In genomic region chr2:101699939-101700442, GRCh38 we compare ENCODE assay signal across 8 cellular contexts. TPM values are rescaled to one million over a fixed set of nuclear protein-coding genes. Genes with fewer than 3 reads are reported as not detected.
DNase-seq lines count a peak whose midpoint lies in the region; FAIRE-seq and TF ChIP-seq lines count a peak whose summit lies in the region.
"Had no signal": no experiment of that assay in that cellular context is flagged by ENCODE, and none has a peak within 500 bp of the region (broad histone marks: within the 10 kb centered on the region; RNA-seq: fewer than 3 reads in every experiment).

No MANE protein-coding gene starts in this region.

- H3K4me3 ChIP-seq in HFF-Myc (replicated peaks; ENCODE audit: low read depth, low read length) (peak overlapping the region; percentile 91), kidney (ENCODE audit: low read length in 2 of 2) (peak overlapping the region; percentile 82 to 84), suprapubic skin (peak overlapping the region; percentile 72)

- no peak for TF ChIP-seq POLR2A in suprapubic skin (IDR thresholded peaks at IDR 0.05)

- no peak for TF ChIP-seq EP300 in suprapubic skin (IDR thresholded peaks at IDR 0.05)

- intact Hi-C loops in kidney (cut with DNase I): loop anchor here (10.0 kb wide), 1 partner anchor 125 kb away; no protein-coding TSS in a partner anchor

- FAIRE-seq in kidney (lab: Jason Lieb, UNC): no peak

- peak overlapping the region in 1 of 2 donors; percentile 50 for H3K9ac ChIP-seq in kidney (ENCODE audit: low read length in 2 of 2)

- H3K36me3 ChIP-seq in kidney (ENCODE audit: control insufficient read depth in 1 of 2, insufficient read depth in 2 of 2, low read length in 2 of 2): no peaks in the 10 kb centered on the region
- H3K36me3 ChIP-seq in suprapubic skin: no peaks in the 10 kb centered on the region

- TF ChIP-seq CTCF in HFF-Myc (IDR thresholded peaks at IDR 0.05; ENCODE audit: low read depth, low read length, missing control alignments) (no peak), kidney (IDR thresholded peaks at IDR 0.05; ENCODE audit: borderline replicate concordance, extremely low read depth, insufficient read depth) (no peak), suprapubic skin (IDR thresholded peaks at IDR 0.05) (no peak)

- DNase-seq in HFF-Myc (ENCODE audit: extremely low read depth, low read depth) (no peak), kidney (no peak), suprapubic skin (ENCODE audit: low spot score in 2 of 2) (no peak), NCI-H1436 treated with DMSO at 0.1 percent for 48 hours (lab: John Stamatoyannopoulos, UW) (no peak), T1000 (lab: John Stamatoyannopoulos, UW) (no peak), middle frontal gyrus (ENCODE audit: extremely low spot score, low spot score) (no peak)
- DNase-seq: stimulated activated naive CD8-positive, alpha-beta T cell treated with anti-CD3 and anti-CD28 coated beads, Interleukin-15, Interleukin-2, amounts not matched to agents 100 U/mL and 50 U/mL, for 24 hours had no signal

- WGBS in suprapubic skin: 39% methylated on average over 8 of the region's 8 CpGs

- H3K4me1 ChIP-seq in kidney (ENCODE audit: control insufficient read depth in 1 of 2, insufficient read depth in 1 of 2, low read depth in 1 of 2, low read length in 2 of 2) (peaks cover 7 to 9% of the 10 kb centered on the region in 2 donors), suprapubic skin (peaks cover 43% of the 10 kb centered on the region)

- no peaks in the 10 kb centered on the region for H3K9me3 ChIP-seq in kidney (ENCODE audit: control insufficient read depth in 1 of 2, low read length in 2 of 2)
- H3K9me3 ChIP-seq in suprapubic skin: no peaks in the 10 kb centered on the region

- H3K27ac ChIP-seq in angular gyrus (ENCODE audit: low read depth, low read length): peak overlapping the region; percentile 34
- no peak overlapping the region for H3K27ac ChIP-seq in kidney (ENCODE audit: low read depth in 2 of 2, low read length in 2 of 2)
- peak overlapping the region; percentile 75 for H3K27ac ChIP-seq in suprapubic skin

- no peaks in the 10 kb centered on the region for H3K27me3 ChIP-seq in suprapubic skin

RNA-seq across cellular contexts. Expression of gene MAP4K4, which starts 2.5 kb away (rescaled TPM):
- total RNA-seq in kidney (62.8 TPM), suprapubic skin (10 to 100 TPM; 29.6 to 56.6 (median 38.2) TPM)
- polyA plus RNA-seq in kidney (ENCODE audit: insufficient read depth, low read depth, low replicate concordance): 8.4 TPM

Comparison
In these comparisons a context has a peak if more than half of its experiments do, and no peak if none do; other contexts are left out.
1. H3K27ac ChIP-seq: peak in angular gyrus (single experiment) and suprapubic skin (single experiment); none in kidney (0 of 2).
2. Peak in every context shown above with its lines, with median percentiles within 50 percentile points of each other: H3K4me3 ChIP-seq.